Comparison of ENCODE assay signal across 8 cellular contexts in genomic region chr12:12562585-12563245, GRCh38. TPM values are rescaled to one million over a fixed set of nuclear protein-coding genes. Genes with fewer than 3 reads are reported as not detected.
DNase-seq lines count a peak whose midpoint lies in the region; ATAC-seq and TF ChIP-seq lines count a peak whose summit lies in the region.

DUSP16 (minus strand) TSS chr12:12562863; CDS start chr12:12521098, 41,765 bp downstream.

- peaks cover 3% of the 10 kb centered on the region for H3K27me3 Mint-ChIP-seq in GM23338 (ENCODE audit: insufficient read depth, low read depth, poor library complexity)
- H3K27me3 Mint-ChIP-seq in natural killer cell treated with Interleukin-12 subunit alpha and Interleukin-12 subunit beta and Interleukin-15 and Interleukin-18, amount 100 ng/mL, for 72 hours, result no peaks in the 10 kb centered on the region
- no peaks in the 10 kb centered on the region for H3K27me3 Mint-ChIP-seq in stimulated activated naive CD8-positive, alpha-beta T cell treated with anti-CD3 and anti-CD28 coated beads, Interleukin-15, Interleukin-2, amounts not matched to agents 100 ng/mL and 50 ng/mL, for 24 hours

- DNase-seq in ELR (ENCODE audit: low read depth) (peak; percentile 97), GM23338 (ENCODE audit: low spot score) (peak; percentile 97), SHP77 treated with DMSO at 0.1 percent for 48 hours (lab: John Stamatoyannopoulos, UW) (peak; percentile 31), fibroblast of the aortic adventitia (ENCODE audit: low read depth) (peak; percentile 95)
- DNase-seq in activated effector memory CD4-positive, alpha-beta T cell treated with anti-CD3 and anti-CD28 coated beads, Interleukin-2, amount 50 U/mL, for 16 hours, result peak; percentile 90
- DNase-seq in natural killer cell treated with Interleukin-12 subunit alpha and Interleukin-12 subunit beta and Interleukin-15 and Interleukin-18, amount 100 ng/mL, for 72 hours (ENCODE audit: low spot score), result peak; percentile 88

- peak; percentile 88 for ATAC-seq in GM23338
- peak; percentile 91 to 95 for ATAC-seq in natural killer cell treated with Interleukin-12 subunit alpha and Interleukin-12 subunit beta and Interleukin-15 and Interleukin-18, amount 100 ng/mL, for 72 hours

- H3K27ac ChIP-seq in GM23338 (ENCODE audit: low read depth), result peak within 1 kb of the TSS; percentile 96

- no peaks in the 10 kb centered on the region for H3K27me3 ChIP-seq in GM23338 (ENCODE audit: insufficient read depth)

- H3F3A ChIP-seq in GM23338 (replicated peaks; ENCODE audit: low read depth), result peaks cover 7% of the 10 kb centered on the region

- H3K9me2 ChIP-seq in GM23338 (ENCODE audit: insufficient read depth), result 0 out of 2 replicates have a peak, but pooled peaks cover 3% of the 10 kb centered on the region

- peaks cover 26% of the 10 kb centered on the region for H3K4me1 ChIP-seq in GM23338 (ENCODE audit: insufficient read depth)

- H3K36me3 Mint-ChIP-seq in GM23338 (ENCODE audit: low read depth), result peaks cover 23% of the 10 kb centered on the region
- peaks cover 6% of the 10 kb centered on the region for H3K36me3 Mint-ChIP-seq in natural killer cell treated with Interleukin-12 subunit alpha and Interleukin-12 subunit beta and Interleukin-15 and Interleukin-18, amount 100 ng/mL, for 72 hours
- H3K36me3 Mint-ChIP-seq in stimulated activated naive CD8-positive, alpha-beta T cell treated with anti-CD3 and anti-CD28 coated beads, Interleukin-15, Interleukin-2, amounts not matched to agents 100 ng/mL and 50 ng/mL, for 24 hours (ENCODE audit: low read depth), result peaks cover 24% of the 10 kb centered on the region

- TF ChIP-seq CTCF in GM23338 (conservative IDR thresholded peaks at IDR 0.05; ENCODE audit: low read depth in 2 of 2), result no peak
- TF ChIP-seq CTCF in LNCAP (IDR thresholded peaks at IDR 0.05), result 0 out of 2 replicates have a peak, but pooled peaks have one; percentile 20
- peak; percentile 6 for TF ChIP-seq CTCF in fibroblast of the aortic adventitia (IDR thresholded peaks at IDR 0.05; ENCODE audit: insufficient read depth, low read length)

- H3K4me2 ChIP-seq in GM23338, result peak within 1 kb of the TSS; percentile 92

- peaks cover 33% of the 10 kb centered on the region for H3K79me2 ChIP-seq in GM23338 (replicated peaks; ENCODE audit: insufficient read depth)

- peak within 1 kb of the TSS; percentile 81 for H3K4me3 ChIP-seq in GM23338
- peak within 1 kb of the TSS; percentile 88 for H3K4me3 ChIP-seq in fibroblast of the aortic adventitia (ENCODE audit: low read depth, low read length)

- peaks cover 22% of the 10 kb centered on the region for H3K9me3 Mint-ChIP-seq in GM23338
- no peaks in the 10 kb centered on the region for H3K9me3 Mint-ChIP-seq in natural killer cell treated with Interleukin-12 subunit alpha and Interleukin-12 subunit beta and Interleukin-15 and Interleukin-18, amount 100 ng/mL, for 72 hours
- no peaks in the 10 kb centered on the region for H3K9me3 Mint-ChIP-seq in stimulated activated naive CD8-positive, alpha-beta T cell treated with anti-CD3 and anti-CD28 coated beads, Interleukin-15, Interleukin-2, amounts not matched to agents 100 ng/mL and 50 ng/mL, for 24 hours

- peak within 1 kb of the TSS; percentile 95 for H3K27ac Mint-ChIP-seq in GM23338
- peak within 1 kb of the TSS; percentile 85 to 96 for H3K27ac Mint-ChIP-seq in natural killer cell treated with Interleukin-12 subunit alpha and Interleukin-12 subunit beta and Interleukin-15 and Interleukin-18, amount 100 ng/mL, for 72 hours
- H3K27ac Mint-ChIP-seq in stimulated activated naive CD8-positive, alpha-beta T cell treated with anti-CD3 and anti-CD28 coated beads, Interleukin-15, Interleukin-2, amounts not matched to agents 100 ng/mL and 50 ng/mL, for 24 hours, result peak within 1 kb of the TSS; percentile 84

- no peaks in the 10 kb centered on the region for H3K36me3 ChIP-seq in GM23338 (ENCODE audit: insufficient read depth)

- H4K20me1 ChIP-seq in GM23338 (replicated peaks; ENCODE audit: insufficient read depth), result no peaks in the 10 kb centered on the region

- H3K4me1 Mint-ChIP-seq in GM23338, result peaks cover 29% of the 10 kb centered on the region
- peaks cover 13 to 32% of the 10 kb centered on the region in 2 donors for H3K4me1 Mint-ChIP-seq in natural killer cell treated with Interleukin-12 subunit alpha and Interleukin-12 subunit beta and Interleukin-15 and Interleukin-18, amount 100 ng/mL, for 72 hours (ENCODE audit: low read depth in 2 of 2)
- H3K4me1 Mint-ChIP-seq in stimulated activated naive CD8-positive, alpha-beta T cell treated with anti-CD3 and anti-CD28 coated beads, Interleukin-15, Interleukin-2, amounts not matched to agents 100 ng/mL and 50 ng/mL, for 24 hours (ENCODE audit: low read depth), result peaks cover 40% of the 10 kb centered on the region

- peak within 1 kb of the TSS; percentile 85; the same call in 1 of the 2 replicates for H2AFZ ChIP-seq in GM23338

- H3K4me3 Mint-ChIP-seq in GM23338, result peak within 1 kb of the TSS; percentile 85
- H3K4me3 Mint-ChIP-seq in natural killer cell treated with Interleukin-12 subunit alpha and Interleukin-12 subunit beta and Interleukin-15 and Interleukin-18, amount 100 ng/mL, for 72 hours, result peak within 1 kb of the TSS; percentile 83
- peak within 1 kb of the TSS; percentile 84 for H3K4me3 Mint-ChIP-seq in stimulated activated naive CD8-positive, alpha-beta T cell treated with anti-CD3 and anti-CD28 coated beads, Interleukin-15, Interleukin-2, amounts not matched to agents 100 ng/mL and 50 ng/mL, for 24 hours

TF ChIP-seq in GM23338, 12 proteins besides CTCF, POLR2A, EP300 and RAD21 (continues in another document):
- TF ChIP-seq NANOG (IDR thresholded peaks at IDR 0.05; ENCODE audit: borderline replicate concordance) (no peak), ZNF331 (CRISPR knock-in tag; IDR thresholded peaks at IDR 0.05; ENCODE audit: low read depth) (no peak), POLR2AphosphoS5 (IDR thresholded peaks at IDR 0.05; ENCODE audit: low read depth) (peak; percentile 47), EZH2phosphoT487 (IDR thresholded peaks at IDR 0.05; ENCODE audit: unreplicated experiment) (no peak), CREB1 (CRISPR knock-in tag; IDR thresholded peaks at IDR 0.05; ENCODE audit: low read depth) (peak; percentile 76), ZNF462 (CRISPR knock-in tag; IDR thresholded peaks at IDR 0.05) (no peak)

RNA-seq across cellular contexts. Expression of gene DUSP16, which starts in this region (rescaled TPM):
- 52.8 and 59.4 TPM in 2 replicates for total RNA-seq in GM23338 (2014; rRNA removed; shearing (Covaris generic))
- 11.7 and 12.5 TPM in 2 replicates for polyA plus RNA-seq in GM23338 (2016; fragmentation: Nextera tagmentation; extraction: Ambion mirVana)
- 5.9 and 6.8 TPM in 2 replicates for total RNA-seq in fibroblast of the aortic adventitia (ENCODE audit: low replicate concordance)
- total RNA-seq in natural killer cell treated with Interleukin-12 subunit alpha and Interleukin-12 subunit beta and Interleukin-15 and Interleukin-18, amount 100 ng/mL, for 72 hours, result 10 to 100 TPM; 21.8 to 22.8 TPM

Comparison
In these comparisons a context has a peak if more than half of its experiments do, and no peak if none do; other contexts are left out.
1. Peak in every context shown above with its lines: DNase-seq, ATAC-seq, H3K4me3 ChIP-seq and H3K27ac ChIP-seq.
2. DNase-seq: peak in every context shown above with its lines; median percentile 97 in ELR; 97 in GM23338; 95 in fibroblast of the aortic adventitia; 90 in activated effector memory CD4-positive, alpha-beta T cell treated with anti-CD3 and anti-CD28 coated beads, Interleukin-2, amount 50 U/mL, for 16 hours; 88 in natural killer cell treated with Interleukin-12 subunit alpha and Interleukin-12 subunit beta and Interleukin-15 and Interleukin-18, amount 100 ng/mL, for 72 hours; 31 in SHP77 treated with DMSO at 0.1 percent for 48 hours.
3. CTCF ChIP-seq: peak in LNCAP (single experiment) and fibroblast of the aortic adventitia (single experiment); none in GM23338 (0 of 2).